12 cellular contexts compared by ENCODE assay signal in genomic region chr4:2928242-2929155, GRCh38. TPM values are rescaled to one million over a fixed set of nuclear protein-coding genes. Genes with fewer than 3 reads are reported as not detected.
DNase-seq lines count a peak whose midpoint lies in the region; ATAC-seq and TF ChIP-seq lines count a peak whose summit lies in the region.
"Had no signal": no experiment of that assay in that cellular context is flagged by ENCODE, and none has a peak within 500 bp of the region (broad histone marks: within the 10 kb centered on the region; RNA-seq: fewer than 3 reads in every experiment).

No MANE protein-coding gene starts in this region.

- H3K9me3 Mint-ChIP-seq in MCF 10A (ENCODE audit: unreplicated experiment) (no peaks in the 10 kb centered on the region), memory B cell (no peaks in the 10 kb centered on the region), type B pancreatic cell (no peaks in the 10 kb centered on the region)

- H3K27me3 Mint-ChIP-seq in MCF 10A (ENCODE audit: insufficient read depth, unreplicated experiment) (no peaks in the 10 kb centered on the region), memory B cell (no peaks in the 10 kb centered on the region), type B pancreatic cell (no peaks in the 10 kb centered on the region)

- no peak overlapping the region for H3K27ac ChIP-seq in mammary epithelial cell (ENCODE audit: insufficient read depth, low read depth, low read length)

- no peak overlapping the region for H3K9ac ChIP-seq in mammary epithelial cell (ENCODE audit: insufficient read depth, low read length)

- in situ Hi-C loops in mammary epithelial cell (cut with MboI; ENCODE audit: low sequenced_read_pairs in 2 of 2): loop anchor here in 1 of 2 donors (25.0 kb wide), 1 partner anchor 166 kb away; the partner anchor contains the start of gene TNIP2

- no peak overlapping the region for H2AFZ ChIP-seq in mammary epithelial cell (ENCODE audit: low read depth, low read length)

- dilution Hi-C loops in mammary epithelial cell (cut with HindIII; ENCODE audit: low sequenced_read_pairs): no loop called here

- H3K36me3 Mint-ChIP-seq in MCF 10A (ENCODE audit: insufficient read depth, unreplicated experiment) (peaks cover 48% of the 10 kb centered on the region), memory B cell (peaks cover 22% of the 10 kb centered on the region), type B pancreatic cell (peaks cover 14% of the 10 kb centered on the region)

- H3K27ac Mint-ChIP-seq in MCF 10A (ENCODE audit: low read depth, unreplicated experiment) (peak overlapping the region; percentile 69), memory B cell (peak overlapping the region; percentile 35), type B pancreatic cell (peak overlapping the region; percentile 69)

- H3K4me1 ChIP-seq in mammary epithelial cell (ENCODE audit: insufficient read depth, low read length): peaks cover 13% of the 10 kb centered on the region

- no peaks in the 10 kb centered on the region for H4K20me1 ChIP-seq in mammary epithelial cell (ENCODE audit: insufficient read depth, low read length)

- peaks cover 38% of the 10 kb centered on the region for H3K79me2 ChIP-seq in mammary epithelial cell (ENCODE audit: insufficient read depth, low read length)

- no peak overlapping the region for H3K4me2 ChIP-seq in mammary epithelial cell (ENCODE audit: insufficient read depth, low read depth, low read length)

- H3K27me3 ChIP-seq in mammary epithelial cell (ENCODE audit: insufficient read depth, low read length): no peaks in the 10 kb centered on the region

- H3K4me3 Mint-ChIP-seq in MCF 10A (ENCODE audit: unreplicated experiment): no peak overlapping the region
- H3K4me3 Mint-ChIP-seq in memory B cell: no peak overlapping the region
- H3K4me3 Mint-ChIP-seq in type B pancreatic cell: peak overlapping the region; percentile 48

- BruUV-seq in MCF 10A (replicated peaks; lab: Mats Ljungman, UMichigan) (no TSS peak), mammary epithelial cell (replicated peaks; lab: Mats Ljungman, UMichigan) (no TSS peak)

- CTCF ChIA-PET in MCF 10A (lab: Yijun Ruan, JAX) (interaction anchor here (0.6 kb wide), 1 partner anchor 163 kb away, joined by 4 read pairs; no protein-coding TSS in a partner anchor), mammary epithelial cell (lab: Charles Lee; ENCODE audit: low non-redundant PET) (no interaction called here)

- H3K36me3 ChIP-seq in mammary epithelial cell (ENCODE audit: insufficient read depth, low read length): no peaks in the 10 kb centered on the region

- H3K4me3 ChIP-seq in mammary epithelial cell (replicated peaks in 1 of 3; ENCODE audit: insufficient read depth in 1 of 3, low read depth in 2 of 3, low read length in 3 of 3): no peak overlapping the region

- intact Hi-C loops in MCF 10A (cut with micrococcal nuclease) (no loop called here), mammary epithelial cell (cut with micrococcal nuclease) (no loop called here)

- WGBS in mammary epithelial cell (ENCODE audit: low coverage, missing lambda C conversion rate): 77% methylated on average over 8 of the region's 32 CpGs

- ATAC-seq in memory B cell (ENCODE audit: low read depth): no peak
- no peak for ATAC-seq in GM19467 (IDR thresholded peaks at IDR 0.05; ENCODE audit: unreplicated experiment)

- no peaks in the 10 kb centered on the region for H3K9me3 ChIP-seq in mammary epithelial cell (replicated peaks; ENCODE audit: insufficient read depth, low read length)

- POLR2A ChIA-PET in MCF 10A (lab: Yijun Ruan, JAX): interaction anchor here (0.5 to 0.8 kb wide), 3 partner anchors 165 to 464 kb away, joined by 3 to 4 read pairs (median 3); no protein-coding TSS in a partner anchor

- no peak for DNase-seq in MCF 10A (ENCODE audit: unreplicated experiment)
- DNase-seq in mammary epithelial cell: no peak
- peak; percentile 51 for DNase-seq in activated CD8-positive, alpha-beta memory T cell treated with anti-CD3 and anti-CD28 coated beads, Interleukin-2, amount 50 U/mL, for 48 hours
- DNase-seq in memory B cell (ENCODE audit: low spot score in 2 of 2): no peak
- DNase-seq in type B pancreatic cell (ENCODE audit: extremely low spot score, unreplicated experiment): no peak
- no peak for DNase-seq in AML-193 (lab: John Stamatoyannopoulos, UW)
- no peak for DNase-seq in kidney glomerular epithelial cell (lab: John Stamatoyannopoulos, UW)
- DNase-seq: central memory CD4-positive, alpha-beta T cell; COR-L47; NCI-H1092; NCI-H526 treated with DMSO at 0.1 percent for 48 hours had no signal

- no peak for TF ChIP-seq CTCF in MCF 10A (IDR thresholded peaks at IDR 0.05; ENCODE audit: unreplicated experiment)
- TF ChIP-seq CTCF in mammary epithelial cell (conservative IDR thresholded peaks at IDR 0.05 in 1 of 2, IDR thresholded peaks at IDR 0.05 in 1 of 2; ENCODE audit: extremely low read depth in 1 of 2, insufficient read depth in 1 of 2, low read depth in 1 of 2, low read length in 2 of 2): no peak
- no peak for TF ChIP-seq CTCF in type B pancreatic cell (conservative IDR thresholded peaks at IDR 0.05)

- peaks cover 6% of the 10 kb centered on the region for H3K4me1 Mint-ChIP-seq in MCF 10A (ENCODE audit: insufficient read depth, unreplicated experiment)
- peaks cover 26% of the 10 kb centered on the region for H3K4me1 Mint-ChIP-seq in memory B cell
- peaks cover 6% of the 10 kb centered on the region for H3K4me1 Mint-ChIP-seq in type B pancreatic cell (ENCODE audit: unreplicated experiment)

RNA-seq across cellular contexts. Expression of gene NOP14, which starts 34.7 kb away (rescaled TPM):
- total RNA-seq in MCF 10A (2022) (44.0 and 65.6 TPM in 2 replicates), mammary epithelial cell (10 to 100 TPM; 22.8 to 40.0 TPM), type B pancreatic cell (ENCODE audit: low replicate concordance) (32.4 and 33.8 TPM in 2 replicates)
- 16.1 TPM for polyA plus RNA-seq in mammary epithelial cell
- polyA minus RNA-seq in mammary epithelial cell: 37.5 TPM

RNA-seq across cellular contexts. Expression of gene GRK4, which starts 34.9 kb away (rescaled TPM):
- total RNA-seq in MCF 10A (2022) (4.5 and 5.9 TPM in 2 replicates), mammary epithelial cell (1 to 10 TPM; 5.4 to 6.8 TPM), type B pancreatic cell (ENCODE audit: low replicate concordance) (8.9 and 9.3 TPM in 2 replicates)
- polyA plus RNA-seq in mammary epithelial cell: 2.1 TPM
- not detected for polyA minus RNA-seq in mammary epithelial cell
